8 cellular contexts compared by ENCODE assay signal in genomic region chr20:17682103-17682888, GRCh38. TPM values are rescaled to one million over a fixed set of nuclear protein-coding genes. Genes with fewer than 3 reads are reported as not detected.
DNase-seq lines count a peak whose midpoint lies in the region; TF ChIP-seq lines count a peak whose summit lies in the region.

TSS of gene RRBP1 (minus strand) at chr20:17682242. CDS start at chr20:17660507, 21,735 bp downstream.

- H4K20me1 ChIP-seq in neural cell (ENCODE audit: insufficient read depth), result no peaks in the 10 kb centered on the region

- TF ChIP-seq POLR2A in stomach (IDR thresholded peaks at IDR 0.05), result peak in 2 of 4 donors; percentile 80 to 92

- DNase-seq in GDM1 (lab: John Stamatoyannopoulos, UW) (peak; percentile 98), HAP-1 (ENCODE audit: low spot score in 2 of 2) (peak; percentile 95 to 98), MG63 (peak; percentile 97), SHP77 treated with DMSO at 0.1 percent for 48 hours (lab: John Stamatoyannopoulos, UW) (peak; percentile 94), activated gamma-delta T cell (lab: John Stamatoyannopoulos, UW) (peak; percentile 98), fibroblast of the conjunctiva (ENCODE audit: low read depth) (peak; percentile 96), stomach (peak; percentile 99)

- H3K79me2 ChIP-seq in neural cell (replicated peaks; ENCODE audit: insufficient read depth, low read length), result no peaks in the 10 kb centered on the region

- 0% methylated on average over 5 to 79 of the region's 79 CpGs for WGBS in stomach, 5 donors

- H3K4me1 ChIP-seq in HAP-1, result peaks cover 9% of the 10 kb centered on the region
- peaks cover 35 to 60% (median 57%) of the 10 kb centered on the region in 4 donors for H3K4me1 ChIP-seq in stomach

- TF ChIP-seq CTCF in neural cell (IDR thresholded peaks at IDR 0.05; ENCODE audit: poor library complexity, severe bottlenecking) (peak; percentile 94), stomach (IDR thresholded peaks at IDR 0.05) (peak in 4 of 7 experiments; percentile 30 to 63 (median 52))

- H3K9me2 ChIP-seq in neural cell (ENCODE audit: insufficient read depth, low read length), result no peaks in the 10 kb centered on the region

- TF ChIP-seq EP300 in neural cell (conservative IDR thresholded peaks at IDR 0.05; ENCODE audit: poor library complexity, severe bottlenecking) (peak; percentile 20), stomach (IDR thresholded peaks at IDR 0.05) (no peak)

- TF ChIP-seq RAD21 in neural cell (conservative IDR thresholded peaks at IDR 0.05), result peak; percentile 48

- H3K27ac ChIP-seq in neural cell (ENCODE audit: low read length), result no peak within 1 kb of the TSS
- peak within 1 kb of the TSS; percentile 95 to 99 (median 97) for H3K27ac ChIP-seq in stomach

- peaks cover 7% of the 10 kb centered on the region for H3K27me3 ChIP-seq in HAP-1 (ENCODE audit: low read depth)
- no peaks in the 10 kb centered on the region for H3K27me3 ChIP-seq in MG63
- no peaks in the 10 kb centered on the region for H3K27me3 ChIP-seq in neural cell (ENCODE audit: insufficient read depth, low read depth, low read length)
- no peaks in the 10 kb centered on the region for H3K27me3 ChIP-seq in stomach

- intact Hi-C loops in stomach (cut with DNase I; ENCODE audit: low total_unique reads), result loop anchor here (5.0 kb wide), 1 partner anchor 215 kb away; no protein-coding TSS in a partner anchor

- peaks cover 23% of the 10 kb centered on the region for H3K36me3 ChIP-seq in HAP-1 (replicated peaks)
- peaks cover 25% of the 10 kb centered on the region for H3K36me3 ChIP-seq in MG63
- no peaks in the 10 kb centered on the region for H3K36me3 ChIP-seq in neural cell (ENCODE audit: insufficient read depth, low read length)
- H3K36me3 ChIP-seq in stomach, result peaks cover 3 to 22% (median 14%) of the 10 kb centered on the region in 4 donors

- H3K9me3 ChIP-seq in HAP-1 (no peaks in the 10 kb centered on the region), MG63 (no peaks in the 10 kb centered on the region), neural cell (ENCODE audit: low read length) (no peaks in the 10 kb centered on the region), stomach (peaks cover 0 to 11% (median 0%) of the 10 kb centered on the region in 4 donors)

- no peaks in the 10 kb centered on the region for H3F3A ChIP-seq in neural cell (ENCODE audit: insufficient read depth, low read length, poor library complexity, severe bottlenecking)

- H3K4me2 ChIP-seq in neural cell (ENCODE audit: low read length), result peak within 1 kb of the TSS; percentile 58

- H3K4me3 ChIP-seq in HAP-1 (peak within 1 kb of the TSS; percentile 74), MG63 (peak within 1 kb of the TSS; percentile 69), neural cell (ENCODE audit: low read length) (peak within 1 kb of the TSS; percentile 79), stomach (peak within 1 kb of the TSS; percentile 76 to 94 (median 82))

- in situ Hi-C loops in HAP-1 (cut with MboI; ENCODE audit: low sequenced_read_pairs), result no loop called here

- peak within 1 kb of the TSS; percentile 52 for H3K9ac ChIP-seq in neural cell (ENCODE audit: low read length)

- H2AFZ ChIP-seq in neural cell (ENCODE audit: low read depth, low read length), result peak within 1 kb of the TSS; percentile 56

TF ChIP-seq in neural cell, 6 proteins besides CTCF, POLR2A, EP300 and RAD21:
- peak; percentile 51 for TF ChIP-seq SMC3 (conservative IDR thresholded peaks at IDR 0.05; ENCODE audit: poor library complexity)
- TF ChIP-seq POLR2AphosphoS5 (IDR thresholded peaks at IDR 0.05), result peak; percentile 27
- TF ChIP-seq EZH2 (IDR thresholded peaks at IDR 0.05; ENCODE audit: borderline replicate concordance, insufficient read depth, low read length, poor library complexity, severe bottlenecking), result no peak
- TF ChIP-seq MXI1 (conservative IDR thresholded peaks at IDR 0.05; ENCODE audit: poor library complexity, severe bottlenecking), result peak; percentile 81
- TF ChIP-seq TAF1 (IDR thresholded peaks at IDR 0.05; ENCODE audit: low read depth), result peak; percentile 68
- TF ChIP-seq REST (IDR thresholded peaks at IDR 0.05; ENCODE audit: borderline replicate concordance), result no peak

RNA-seq across cellular contexts. Expression of gene RRBP1, which starts in this region (rescaled TPM):
- 65.2 and 83.3 TPM in 2 replicates for total RNA-seq in MG63 (2014; rRNA removed; shearing (Covaris generic); ENCODE audit: low replicate concordance)
- polyA plus RNA-seq in neural cell, result 2.2 and 5.2 TPM in 2 replicates
- 7.1 and 9.5 TPM in 2 replicates for polyA minus RNA-seq in neural cell
- 100 to 1,000 TPM; 125 to 456 (median 251) TPM for total RNA-seq in stomach
- polyA plus RNA-seq in stomach, result 10 to 100 TPM; 34.4 to 79.6 (median 74.6) TPM
